Comparison of ENCODE assay signal across 1 cellular context in genomic region chr5:108876451-108876850, GRCh38.
TF ChIP-seq lines count a peak whose summit lies in the region.

No MANE protein-coding gene starts in this region.

TF ChIP-seq in GM23338, 12 proteins besides CTCF, POLR2A, EP300 and RAD21 (continued from another document):
- TF ChIP-seq ZNF462 (CRISPR knock-in tag; IDR thresholded peaks at IDR 0.05) (no peak), POLR2AphosphoS5 (IDR thresholded peaks at IDR 0.05; ENCODE audit: low read depth) (no peak), EZH2phosphoT487 (IDR thresholded peaks at IDR 0.05; ENCODE audit: unreplicated experiment) (no peak)
